ENCODE assay signal across 11 cellular contexts in the genomic region with DNA sequence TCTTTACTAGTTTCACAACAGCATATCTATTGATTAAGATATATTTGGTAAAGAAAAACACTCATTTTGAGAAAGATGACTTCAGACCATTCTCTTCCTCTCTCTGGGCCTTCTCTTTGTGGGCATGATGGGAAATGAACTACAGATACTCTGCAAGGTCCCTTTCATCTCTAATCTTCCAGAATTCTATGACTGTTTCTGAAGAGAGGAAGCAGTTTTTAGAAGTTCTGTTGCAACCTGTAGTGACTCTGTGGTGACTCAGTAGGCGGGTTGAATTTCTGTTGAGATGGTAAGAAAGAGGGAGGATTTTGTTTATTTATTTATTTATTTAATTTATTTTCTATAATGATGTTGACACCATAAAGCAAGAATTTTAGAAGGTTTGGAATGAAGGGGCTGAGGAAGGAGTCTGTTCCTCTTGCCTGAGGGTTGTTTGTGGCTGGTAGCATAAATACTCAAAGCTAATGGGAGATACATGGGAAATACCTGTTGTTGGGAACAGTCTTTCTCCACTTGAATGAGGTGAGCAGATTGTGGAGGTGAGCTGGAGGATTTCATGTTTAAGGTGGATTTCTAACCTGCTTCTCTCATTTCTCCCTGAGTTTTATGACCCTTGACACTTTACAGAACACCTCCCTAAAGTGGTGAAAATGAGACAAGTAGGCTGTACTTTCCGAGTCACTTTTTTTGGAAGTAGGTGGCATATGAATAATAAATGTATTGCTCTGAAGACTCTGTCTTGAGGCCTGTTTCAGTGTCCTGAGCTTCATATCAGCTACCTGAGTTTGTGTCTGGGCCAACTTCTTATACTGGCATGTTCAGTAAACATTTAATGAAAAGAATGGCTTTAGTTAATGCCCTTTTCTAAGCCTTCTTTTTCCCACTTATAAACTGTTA. TPM values are rescaled to one million over a fixed set of nuclear protein-coding genes. Genes with fewer than 3 reads are reported as not detected.
A peak's percentile ranks its signal among the peaks of the same experiment; 100 is the strongest.
DNase-seq lines count a peak whose midpoint lies in the region; ATAC-seq and TF ChIP-seq lines count a peak whose summit lies in the region.
"Had no signal": no experiment of that assay in that cellular context is flagged by ENCODE, and none has a peak within 500 bp of the region (broad histone marks: within the 10 kb centered on the region; RNA-seq: fewer than 3 reads in every experiment).

No MANE protein-coding gene starts in this region.

- no peak for ATAC-seq in HG02870 (IDR thresholded peaks at IDR 0.05; ENCODE audit: unreplicated experiment)

- DNase-seq in AG09319 (ENCODE audit: extremely low read depth, low read depth), result peak; percentile 46
- DNase-seq in HT1080 (ENCODE audit: low read depth), result peak; percentile 83
- DNase-seq in activated CD4-positive, alpha-beta T cell treated with anti-CD3 and anti-CD28 coated beads for 48 hours, result peak; percentile 61
- peak; percentile 80 to 90 for DNase-seq in foreskin fibroblast
- DNase-seq in GM13976 (ENCODE audit: low spot score), result no peak
- no peak for DNase-seq in NCI-H2081 treated with DMSO at 0.1 percent for 48 hours (lab: John Stamatoyannopoulos, UW)
- no peak for DNase-seq in activated effector memory CD4-positive, alpha-beta T cell treated with Interleukin-2 at 50 U/mL for 16 hours
- DNase-seq: NCI-H1105, uterus had no signal

- H3K4me3 ChIP-seq in foreskin fibroblast (ENCODE audit: low read depth in 1 of 2, low read length in 2 of 2), result no peak overlapping the region
- H3K4me3 ChIP-seq: right atrium auricular region, uterus had no signal

- in situ Hi-C loops in GM13976 (cut with MboI; ENCODE audit: low sequenced_read_pairs, unreplicated experiment), result no loop called here

- TF ChIP-seq CTCF in AG09319 (IDR thresholded peaks at IDR 0.05; ENCODE audit: low read depth, low read length) (no peak), foreskin fibroblast (IDR thresholded peaks at IDR 0.05; ENCODE audit: low read depth, low read length) (no peak), GM13976 (IDR thresholded peaks at IDR 0.05; ENCODE audit: borderline replicate concordance, control extremely low read depth, extremely low read depth, insufficient read depth, missing control alignments) (no peak)

RNA-seq across cellular contexts. Expression of a gene that starts 15.0 kb away (rescaled TPM):
- 23.0 and 23.8 TPM in 2 replicates for total RNA-seq in HT1080 (2014; rRNA removed; shearing (Covaris generic))
- 19.9 and 22.4 TPM in 2 replicates for polyA plus RNA-seq in HT1080 (2015; cell fraction: cytosol; rRNA removed)
- polyA plus RNA-seq in HT1080 (2015; cell fraction: nucleus; rRNA removed), result 46.8 and 53.3 TPM in 2 replicates

RNA-seq across cellular contexts. Expression of a gene that starts 18.8 kb away (rescaled TPM):
- total RNA-seq in HT1080 (2014; rRNA removed; shearing (Covaris generic)), result 4.2 and 4.3 TPM in 2 replicates
- polyA plus RNA-seq in HT1080 (2015; cell fraction: cytosol; rRNA removed), result 9.4 and 10.1 TPM in 2 replicates
- polyA plus RNA-seq in HT1080 (2015; cell fraction: nucleus; rRNA removed), result 39.7 and 51.4 TPM in 2 replicates

Comparison
In these comparisons a context has a peak if more than half of its experiments do, and no peak if none do; other contexts are left out.
1. DNase-seq: peak in AG09319 (single experiment), HT1080 (single experiment), activated CD4-positive, alpha-beta T cell treated with anti-CD3 and anti-CD28 coated beads for 48 hours (single experiment) and foreskin fibroblast (2 of 2); none in GM13976 (single experiment), NCI-H2081 treated with DMSO at 0.1 percent for 48 hours (single experiment) and activated effector memory CD4-positive, alpha-beta T cell treated with Interleukin-2 at 50 U/mL for 16 hours (single experiment).